8 cellular contexts compared by ENCODE assay signal in genomic region chr16:77236063-77236511, GRCh38. TPM values are rescaled to one million over a fixed set of nuclear protein-coding genes. Genes with fewer than 3 reads are reported as not detected.
DNase-seq lines count a peak whose midpoint lies in the region; ATAC-seq and TF ChIP-seq lines count a peak whose summit lies in the region.

No MANE protein-coding gene starts in this region.

- H3K4me3 ChIP-seq in ascending aorta (peak overlapping the region; percentile 10 to 27), skeletal muscle satellite cell (ENCODE audit: low read length) (peak overlapping the region; percentile 60)

- H3K4me2 ChIP-seq in skeletal muscle satellite cell (ENCODE audit: low read length) = peak overlapping the region; percentile 77

- no peak overlapping the region for H3K9ac ChIP-seq in skeletal muscle satellite cell (ENCODE audit: low read depth, low read length)

- no peaks in the 10 kb centered on the region for H3K9me3 ChIP-seq in ascending aorta
- no peaks in the 10 kb centered on the region for H3K9me3 ChIP-seq in skeletal muscle satellite cell (replicated peaks; ENCODE audit: low read length)

- DNase-seq in SIG-M5 treated with dmso at 0.1 percent for 504 hours (lab: John Stamatoyannopoulos, UW; ENCODE audit: unreplicated experiment) = peak; percentile 71
- DNase-seq in SIG-M5 (lab: John Stamatoyannopoulos, UW) = no peak
- peak; percentile 49 for DNase-seq in NCI-H1694 treated with DMSO at 0.1 percent for 48 hours (lab: John Stamatoyannopoulos, UW)
- peak; percentile 63 for DNase-seq in T-helper 22 cell (ENCODE audit: low read depth)
- DNase-seq in ascending aorta (ENCODE audit: low spot score in 2 of 2) = peak in 1 of 2 donors; percentile 87
- DNase-seq in hippocampal formation (lab: John Stamatoyannopoulos, UW) = peak; percentile 80 to 84

- H3K27ac ChIP-seq in ascending aorta = no peak overlapping the region

- intact Hi-C loops in ascending aorta (cut with DNase I) = loop anchor here (1.0 to 10.0 kb wide), 3 partner anchors 348 to 999 kb away; no protein-coding TSS in a partner anchor

- peak; percentile 98 to 99 (median 98) for TF ChIP-seq CTCF in ascending aorta (IDR thresholded peaks at IDR 0.05)

- peak; percentile 98 for ATAC-seq in HG02943 (IDR thresholded peaks at IDR 0.05; ENCODE audit: low read depth, unreplicated experiment)

- H3K27me3 ChIP-seq in ascending aorta (no peaks in the 10 kb centered on the region), skeletal muscle satellite cell (ENCODE audit: control insufficient read depth, insufficient read depth, low read length) (peaks cover 11% of the 10 kb centered on the region)

- H3K4me1 ChIP-seq in ascending aorta (no peaks in the 10 kb centered on the region), skeletal muscle satellite cell (ENCODE audit: control insufficient read depth, insufficient read depth, low read length) (peaks cover 2% of the 10 kb centered on the region)

- no peaks in the 10 kb centered on the region for H3K36me3 ChIP-seq in ascending aorta
- no peaks in the 10 kb centered on the region for H3K36me3 ChIP-seq in skeletal muscle satellite cell (ENCODE audit: insufficient read depth, low read length)

RNA-seq across cellular contexts. Expression of gene SYCE1L, which starts 36.9 kb away (rescaled TPM):
- not detected for total RNA-seq in ascending aorta
- total RNA-seq in skeletal muscle satellite cell (2012; rRNA removed) = not detected in 2 replicates

RNA-seq across cellular contexts. Expression of gene MON1B, which starts 45.1 kb away (rescaled TPM):
- 31.9 TPM for total RNA-seq in ascending aorta
- total RNA-seq in skeletal muscle satellite cell (2012; rRNA removed) = 13.7 and 15.7 TPM in 2 replicates
